10 cellular contexts compared by ENCODE assay signal in genomic region chr10:62109532-62110293, GRCh38.
DNase-seq lines count a peak whose midpoint lies in the region; ATAC-seq and TF ChIP-seq lines count a peak whose summit lies in the region.
"Had no signal": no experiment of that assay in that cellular context is flagged by ENCODE, and none has a peak within 500 bp of the region (broad histone marks: within the 10 kb centered on the region; RNA-seq: fewer than 3 reads in every experiment).

No MANE protein-coding gene starts in this region.

- no peaks in the 10 kb centered on the region for H3K36me3 Mint-ChIP-seq in activated T-cell treated with anti-CD3 and anti-CD28 coated beads, Interleukin-2, amount 50 U/mL, for 72 hours (ENCODE audit: insufficient read depth in 2 of 2)

- peaks cover 0 to 3% of the 10 kb centered on the region in 2 donors for H3K9me3 Mint-ChIP-seq in activated T-cell treated with anti-CD3 and anti-CD28 coated beads, Interleukin-2, amount 50 U/mL, for 72 hours
- H3K9me3 Mint-ChIP-seq: nephron had no signal

- POLR2A ChIA-PET in A673 (lab: Charles Lee; ENCODE audit: low non-redundant PET) = no interaction called here

- intact Hi-C loops in sciatic nerve (cut with DNase I) (no loop called here), A673 (cut with micrococcal nuclease; ENCODE audit: unreplicated experiment) (no loop called here)

- no TSS peak for BruUV-seq in A673 (replicated peaks; lab: Mats Ljungman, UMichigan)

- no peak for DNase-seq in activated T-cell treated with anti-CD3 and anti-CD28 coated beads, Interleukin-2, amount 50 U/mL, for 72 hours
- DNase-seq in activated T-cell treated with anti-CD3 and anti-CD28 coated beads for 4 hours = no peak
- DNase-seq in MV-4-11 (lab: John Stamatoyannopoulos, UW) = peak; percentile 92
- DNase-seq in sciatic nerve (ENCODE audit: low spot score) = no peak
- DNase-seq in A673 (ENCODE audit: low spot score) = no peak
- no peak for DNase-seq in hypothalamus (lab: John Stamatoyannopoulos, UW)
- DNase-seq in epidermal melanocyte (ENCODE audit: insufficient read length, low spot score) = no peak
- DNase-seq: activated CD4-positive, alpha-beta T cell treated with anti-CD3 and anti-CD28 coated beads for 1 hour had no signal

- peak overlapping the region; percentile 2 for H3K27ac Mint-ChIP-seq in activated T-cell treated with anti-CD3 and anti-CD28 coated beads, Interleukin-2, amount 50 U/mL, for 72 hours

- peaks cover 12% of the 10 kb centered on the region for H3K4me1 ChIP-seq in A673 (ENCODE audit: insufficient read depth, low read length, poor library complexity, severe bottlenecking)

- peak overlapping the region; percentile 3 to 41 for H3K4me3 Mint-ChIP-seq in activated T-cell treated with anti-CD3 and anti-CD28 coated beads, Interleukin-2, amount 50 U/mL, for 72 hours
- H3K4me3 Mint-ChIP-seq: nephron had no signal

- no peaks in the 10 kb centered on the region for H3K9me3 ChIP-seq in A673 (ENCODE audit: low read depth, low read length, poor library complexity, severe bottlenecking)

- H3K4me1 Mint-ChIP-seq in activated T-cell treated with anti-CD3 and anti-CD28 coated beads, Interleukin-2, amount 50 U/mL, for 72 hours (ENCODE audit: low read depth) = peaks cover 68% of the 10 kb centered on the region
- H3K4me1 Mint-ChIP-seq: nephron had no signal

- CTCF ChIA-PET in A673 (lab: Charles Lee) = no interaction called here

- no peak overlapping the region for H3K27ac ChIP-seq in A673 (ENCODE audit: low read depth, low read length, poor library complexity, severe bottlenecking)

- no peak for TF ChIP-seq CTCF in A673 (conservative IDR thresholded peaks at IDR 0.05; ENCODE audit: low read depth, low read length)

- no peak for ATAC-seq in activated T-cell treated with anti-CD3 and anti-CD28 coated beads, Interleukin-2, amount 50 U/mL, for 72 hours (replicated peaks in 1 of 2)
- peak; percentile 73 for ATAC-seq in HG02840 (IDR thresholded peaks at IDR 0.05; ENCODE audit: low FRiP score, unreplicated experiment)
- peak; percentile 49 for ATAC-seq in sciatic nerve

- H3K27me3 Mint-ChIP-seq in activated T-cell treated with anti-CD3 and anti-CD28 coated beads, Interleukin-2, amount 50 U/mL, for 72 hours (ENCODE audit: low read depth) = no peaks in the 10 kb centered on the region

- H3K27me3 ChIP-seq in A673 (replicated peaks; ENCODE audit: insufficient read depth, low read depth, low read length, poor library complexity) = no peaks in the 10 kb centered on the region

- H3K36me3 ChIP-seq in A673 (ENCODE audit: insufficient read depth, low read length, poor library complexity, severe bottlenecking) = no peaks in the 10 kb centered on the region

- no peak overlapping the region for H3K4me3 ChIP-seq in A673 (ENCODE audit: low read depth, low read length, poor library complexity, severe bottlenecking)

Comparison
In these comparisons a context has a peak if more than half of its experiments do, and no peak if none do; other contexts are left out.
1. ATAC-seq: peak in HG02840 (single experiment) and sciatic nerve (single experiment); none in activated T-cell treated with anti-CD3 and anti-CD28 coated beads, Interleukin-2, amount 50 U/mL, for 72 hours (0 of 2).